In genomic region chr10:32684291-32684690, GRCh38 we compare ENCODE assay signal across 10 cellular contexts.
"Had no signal": no experiment of that assay in that cellular context is flagged by ENCODE, and none has a peak within 500 bp of the region (broad histone marks: within the 10 kb centered on the region; RNA-seq: fewer than 3 reads in every experiment).

No MANE protein-coding gene starts in this region.

- H3K36me3 ChIP-seq: HAP-1 had no signal

- DNase-seq: GM23248, GOT3, H7, HFFc6, KG1 had no signal

- ATAC-seq: HCT116, HepG2 had no signal

- H3K9me3 Mint-ChIP-seq: HFFc6 had no signal

- H3K27ac Mint-ChIP-seq: HFFc6, IgD-negative memory B cell had no signal

- H3K27me3 Mint-ChIP-seq: IgD-negative memory B cell had no signal

- FAIRE-seq: HepG2 had no signal

- H3K4me3 Mint-ChIP-seq: HFFc6, IgD-negative memory B cell had no signal

- H3K27ac ChIP-seq: GM23248, HL-60 had no signal

- H3K4me3 ChIP-seq: GM23248, HAP-1 had no signal

- H3K4me1 ChIP-seq: HAP-1 had no signal

- H3K4me1 Mint-ChIP-seq: IgD-negative memory B cell had no signal

- H3K9ac ChIP-seq: GM23248 had no signal

- H3K9me3 ChIP-seq: HAP-1 had no signal
